In genomic region chr6:45184040-45184439, GRCh38 we compare ENCODE assay signal across 8 cellular contexts.
"Had no signal": no experiment of that assay in that cellular context is flagged by ENCODE, and none has a peak within 500 bp of the region (broad histone marks: within the 10 kb centered on the region; RNA-seq: fewer than 3 reads in every experiment).

No MANE protein-coding gene starts in this region.

- H3K36me3 ChIP-seq: HAP-1 had no signal

- H3K4me3 Mint-ChIP-seq: GM23338, HFFc6 had no signal

- H3K9me3 Mint-ChIP-seq: HFFc6 had no signal

- H3K4me1 ChIP-seq: HAP-1 had no signal

- H3K9ac ChIP-seq: KMS-11 had no signal

- DNase-seq: H7, HFFc6, Kasumi-1, KBM-7 had no signal

- H2AFZ ChIP-seq: GM23338 had no signal

- H3K27ac Mint-ChIP-seq: GM23338, HFFc6 had no signal

- H3K4me2 ChIP-seq: GM23338 had no signal

- H3K27ac ChIP-seq: KMS-11 had no signal

- H3K4me3 ChIP-seq: GM23338, HAP-1 had no signal

- ATAC-seq: HCT116 had no signal
